In the genomic region with DNA sequence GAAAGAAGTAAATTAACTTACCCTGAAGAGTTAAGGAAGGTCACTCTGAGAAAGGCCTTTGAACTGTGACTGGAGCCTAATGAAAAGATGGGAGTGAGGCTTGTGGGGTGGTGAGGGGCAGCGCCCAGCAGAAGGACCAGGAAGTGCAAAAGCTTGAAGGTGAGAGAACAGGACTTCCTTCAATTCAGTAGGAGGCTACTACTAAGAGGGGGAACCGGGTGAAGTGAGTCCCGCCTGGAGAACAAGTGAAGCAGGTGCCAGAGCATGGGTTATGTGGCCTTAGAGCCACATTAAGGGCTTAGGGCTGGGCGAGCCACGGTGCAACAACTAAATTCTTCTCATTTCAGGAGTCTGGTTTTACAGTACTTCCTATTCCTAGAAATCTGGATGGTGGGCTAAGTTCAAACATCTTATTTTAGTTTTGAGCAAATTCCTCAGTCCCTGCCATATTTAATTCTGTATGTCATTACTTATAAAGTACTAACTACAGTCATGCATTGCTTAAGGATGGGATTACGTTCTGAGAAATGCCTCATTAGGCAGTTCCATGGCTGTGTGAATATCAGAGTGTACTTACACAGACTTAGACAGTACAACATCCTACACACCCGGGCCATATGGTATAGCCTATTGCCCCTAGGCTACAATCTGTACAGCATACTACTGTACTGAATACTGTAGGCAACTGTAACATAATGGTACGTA, we compare ENCODE assay signal across 14 cellular contexts. TPM values are rescaled to one million over a fixed set of nuclear protein-coding genes. Genes with fewer than 3 reads are reported as not detected.
DNase-seq lines count a peak whose midpoint lies in the region; ATAC-seq, FAIRE-seq and TF ChIP-seq lines count a peak whose summit lies in the region.
"Had no signal": no experiment of that assay in that cellular context is flagged by ENCODE, and none has a peak within 500 bp of the region (broad histone marks: within the 10 kb centered on the region; RNA-seq: fewer than 3 reads in every experiment).

No MANE protein-coding gene starts in this region.

- WGBS in esophagus squamous epithelium, 2 donors: 46 to 52% methylated on average over 8 of the region's 8 CpGs
- 92% methylated on average over 8 of the region's 8 CpGs for WGBS in HepG2 (ENCODE audit: low lambda C conversion rate)

- H3K9me3 ChIP-seq in PC-9 (ENCODE audit: insufficient read depth, low read depth) (no peaks in the 10 kb centered on the region), esophagus squamous epithelium (no peaks in the 10 kb centered on the region), HepG2 (ENCODE audit: low read length) (no peaks in the 10 kb centered on the region)
- H3K9me3 ChIP-seq: heart right ventricle, lower lobe of right lung had no signal

- DNase-seq in activated T-cell treated with anti-CD3 and anti-CD28 coated beads, Interleukin-2, amount 50 U/mL, for 72 hours: no peak
- DNase-seq in activated T-cell treated with anti-CD3 and anti-CD28 coated beads for 4 hours (no peak), PC-9 (no peak), esophagus squamous epithelium (lab: John Stamatoyannopoulos, UW) (no peak), GM13977 (ENCODE audit: low spot score) (no peak), HepG2 (ENCODE audit: low spot score) (no peak), GM03348 (ENCODE audit: low spot score) (no peak)
- DNase-seq: ACHN; activated naive CD4-positive, alpha-beta T cell treated with anti-CD3 and anti-CD28 coated beads, Interleukin-2, amount 50 U/mL, for 16 hours; dorsolateral prefrontal cortex; heart right ventricle; lower lobe of right lung; NCI-H526 had no signal

- H3K4me3 Mint-ChIP-seq in activated T-cell treated with anti-CD3 and anti-CD28 coated beads, Interleukin-2, amount 50 U/mL, for 72 hours: peak overlapping the region in 1 of 2 donors; percentile 32
- H3K4me3 Mint-ChIP-seq in stimulated activated memory B cell treated with anti-CD40 and anti-IgM and Interleukin-4, amounts not matched to agents 10 μg/mL and 1 μg/mL and 100 μg/mL, for 72 hours: no peak overlapping the region

- H3K9ac ChIP-seq in HepG2 (ENCODE audit: insufficient read depth, low read depth, low read length): no peak overlapping the region

- peaks cover 94% of the 10 kb centered on the region for H3K79me2 ChIP-seq in PC-9 (ENCODE audit: low read depth)
- peaks cover 90% of the 10 kb centered on the region for H3K79me2 ChIP-seq in HepG2 (ENCODE audit: insufficient read depth, low read length)

- peaks cover 54% of the 10 kb centered on the region for H3K4me1 Mint-ChIP-seq in activated T-cell treated with anti-CD3 and anti-CD28 coated beads, Interleukin-2, amount 50 U/mL, for 72 hours (ENCODE audit: low read depth)
- peaks cover 50% of the 10 kb centered on the region for H3K4me1 Mint-ChIP-seq in stimulated activated memory B cell treated with anti-CD40 and anti-IgM and Interleukin-4, amounts not matched to agents 10 μg/mL and 1 μg/mL and 100 μg/mL, for 72 hours

- H3F3A ChIP-seq in PC-9 (ENCODE audit: insufficient read depth, low read depth): peaks cover 19% of the 10 kb centered on the region; the same call in 1 of the 2 replicates

- peak in 1 of 2 donors; percentile 32 for ATAC-seq in activated T-cell treated with anti-CD3 and anti-CD28 coated beads, Interleukin-2, amount 50 U/mL, for 72 hours (replicated peaks in 1 of 2)
- ATAC-seq in stimulated activated memory B cell treated with anti-CD40 and anti-IgM and Interleukin-4, amounts not matched to agents 10 μg/mL and 1 μg/mL and 100 μg/mL, for 72 hours: no peak
- no peak for ATAC-seq in HepG2
- ATAC-seq: lower lobe of right lung had no signal

- no peaks in the 10 kb centered on the region for H3K36me3 Mint-ChIP-seq in activated T-cell treated with anti-CD3 and anti-CD28 coated beads, Interleukin-2, amount 50 U/mL, for 72 hours (ENCODE audit: insufficient read depth in 2 of 2)
- H3K36me3 Mint-ChIP-seq in stimulated activated memory B cell treated with anti-CD40 and anti-IgM and Interleukin-4, amounts not matched to agents 10 μg/mL and 1 μg/mL and 100 μg/mL, for 72 hours: no peaks in the 10 kb centered on the region

- peak overlapping the region; percentile 40 for H3K27ac Mint-ChIP-seq in activated T-cell treated with anti-CD3 and anti-CD28 coated beads, Interleukin-2, amount 50 U/mL, for 72 hours
- H3K27ac Mint-ChIP-seq in stimulated activated memory B cell treated with anti-CD40 and anti-IgM and Interleukin-4, amounts not matched to agents 10 μg/mL and 1 μg/mL and 100 μg/mL, for 72 hours: peak overlapping the region; percentile 6

- H4K20me1 ChIP-seq in PC-9 (ENCODE audit: insufficient read depth) (peaks cover 68% of the 10 kb centered on the region), HepG2 (ENCODE audit: insufficient read depth, low read length) (peaks cover 77% of the 10 kb centered on the region)

- TF ChIP-seq EP300 in HepG2 (IDR thresholded peaks at IDR 0.05; ENCODE audit: low read depth in 2 of 2, low read length in 2 of 2): no peak
- TF ChIP-seq EP300 in HepG2 (CRISPR knock-in tag; IDR thresholded peaks at IDR 0.05; ENCODE audit: borderline replicate concordance): no peak

- TF ChIP-seq RAD21 in HepG2 (CRISPR knock-in tag; IDR thresholded peaks at IDR 0.05): no peak

- no peaks in the 10 kb centered on the region for H3K27me3 Mint-ChIP-seq in activated T-cell treated with anti-CD3 and anti-CD28 coated beads, Interleukin-2, amount 50 U/mL, for 72 hours (ENCODE audit: low read depth)
- no peaks in the 10 kb centered on the region for H3K27me3 Mint-ChIP-seq in stimulated activated memory B cell treated with anti-CD40 and anti-IgM and Interleukin-4, amounts not matched to agents 10 μg/mL and 1 μg/mL and 100 μg/mL, for 72 hours

- H3K4me3 ChIP-seq in PC-9: no peak overlapping the region
- H3K4me3 ChIP-seq in esophagus squamous epithelium: no peak overlapping the region
- H3K4me3 ChIP-seq in HepG2 (replicated peaks in 1 of 3; ENCODE audit: insufficient read depth in 1 of 3, low read depth in 2 of 3, low read length in 3 of 3): no peak overlapping the region
- H3K4me3 ChIP-seq: heart right ventricle, lower lobe of right lung had no signal

- no peaks in the 10 kb centered on the region for H3K9me3 Mint-ChIP-seq in activated T-cell treated with anti-CD3 and anti-CD28 coated beads, Interleukin-2, amount 50 U/mL, for 72 hours
- no peaks in the 10 kb centered on the region for H3K9me3 Mint-ChIP-seq in stimulated activated memory B cell treated with anti-CD40 and anti-IgM and Interleukin-4, amounts not matched to agents 10 μg/mL and 1 μg/mL and 100 μg/mL, for 72 hours

- H3K27me3 ChIP-seq in PC-9 (ENCODE audit: insufficient read depth, low read depth): no peaks in the 10 kb centered on the region
- H3K27me3 ChIP-seq in esophagus squamous epithelium: no peaks in the 10 kb centered on the region
- H3K27me3 ChIP-seq in HepG2 (ENCODE audit: control insufficient read depth in 1 of 2, insufficient read depth in 2 of 2, low read length in 2 of 2): no peaks in the 10 kb centered on the region
- H3K27me3 ChIP-seq: dorsolateral prefrontal cortex, heart right ventricle had no signal

- no peak for FAIRE-seq in HepG2 (lab: Jason Lieb, UNC)

- H3K36me3 ChIP-seq in PC-9 (ENCODE audit: low read depth) (no peaks in the 10 kb centered on the region), esophagus squamous epithelium (no peaks in the 10 kb centered on the region), HepG2 (replicated peaks in 1 of 2; ENCODE audit: control insufficient read depth in 1 of 2, insufficient read depth in 2 of 2, low read length in 2 of 2) (0 out of 5 replicates have a peak, but pooled peaks cover 0 to 2% of the 10 kb centered on the region in 2 experiments)
- H3K36me3 ChIP-seq: heart right ventricle, lower lobe of right lung had no signal

- TF ChIP-seq CTCF in PC-9 (conservative IDR thresholded peaks at IDR 0.05) (no peak), esophagus squamous epithelium (IDR thresholded peaks at IDR 0.05) (no peak), GM13977 (IDR thresholded peaks at IDR 0.05; ENCODE audit: extremely low read depth, insufficient read depth, missing control alignments) (no peak), HepG2 (CRISPR knock-in tag; IDR thresholded peaks at IDR 0.05) (no peak)

- H3K4me1 ChIP-seq in PC-9 (replicated peaks; ENCODE audit: insufficient read depth): peaks cover 51% of the 10 kb centered on the region
- peaks cover 50 to 98% (median 76%) of the 10 kb centered on the region in 3 donors for H3K4me1 ChIP-seq in esophagus squamous epithelium
- H3K4me1 ChIP-seq in HepG2 (ENCODE audit: insufficient read depth, low read length): peaks cover 75% of the 10 kb centered on the region

- H3K4me2 ChIP-seq in PC-9 (0 out of 2 replicates have a peak overlapping the region, but pooled peaks have one; percentile 15), HepG2 (ENCODE audit: low read depth, low read length) (no peak overlapping the region)

- BruUV-seq in PC-9 (replicated peaks; lab: Mats Ljungman, UMichigan) (no TSS peak), HepG2 (replicated peaks; lab: Mats Ljungman, UMichigan) (no TSS peak)

- H3K27ac ChIP-seq in PC-9: no peak overlapping the region
- H3K27ac ChIP-seq in esophagus squamous epithelium: peak overlapping the region; percentile 15 to 96 (median 56)
- H3K27ac ChIP-seq in HepG2 (ENCODE audit: extremely low read length, insufficient read depth, low read length): no peak overlapping the region
- H3K27ac ChIP-seq: lower lobe of right lung had no signal

- H3K9me2 ChIP-seq in PC-9 (ENCODE audit: insufficient read depth): no peaks in the 10 kb centered on the region

- CTCF ChIA-PET in PC-9 (lab: Charles Lee) (interaction anchor here (0.5 kb wide), 1 partner anchor 211 kb away, joined by 9 read pairs; no protein-coding TSS in a partner anchor), HepG2 (lab: Yijun Ruan, JAX; ENCODE audit: low intra/inter-chr PET ratio, low total read pairs) (no interaction called here)

- in situ Hi-C loops in GM13977 (cut with MboI; ENCODE audit: low pct_unique_long_range_greater_than_20kb, low sequenced_read_pairs, unreplicated experiment) (no loop called here), HepG2 (cut with HindIII; ENCODE audit: extremely low pct_ligation_motif_present, low pct_unique_long_range_greater_than_20kb) (no loop called here)

- no peak for TF ChIP-seq POLR2A in esophagus squamous epithelium (IDR thresholded peaks at IDR 0.05)
- TF ChIP-seq POLR2A in HepG2 (IDR thresholded peaks at IDR 0.05; ENCODE audit: insufficient read depth in 1 of 2, low read depth in 2 of 2, low read length in 2 of 2): no peak

- POLR2A ChIA-PET in PC-9 (lab: Charles Lee; ENCODE audit: unreplicated experiment): interaction anchor here (0.6 kb wide), 1 partner anchor 98 kb away, joined by 3 read pairs; no protein-coding TSS in a partner anchor
- POLR2A ChIA-PET in HepG2 (lab: Yijun Ruan, JAX): interaction anchor here (1.0 kb wide), 1 partner anchor 100 kb away, joined by 3 read pairs; no protein-coding TSS in a partner anchor

- H2AFZ ChIP-seq in PC-9 (no peak overlapping the region), HepG2 (ENCODE audit: low read length) (no peak overlapping the region)

- intact Hi-C loops in PC-9 (cut with micrococcal nuclease; ENCODE audit: unreplicated experiment) (loop anchor here (10.0 kb wide), 1 partner anchor 229 kb away; no protein-coding TSS in a partner anchor), esophagus squamous epithelium (cut with DNase I) (loop anchor here (5.0 kb wide), 1 partner anchor 102 kb away; no protein-coding TSS in a partner anchor), HepG2 (cut with micrococcal nuclease; ENCODE audit: unreplicated experiment) (no loop called here)

RNA-seq across cellular contexts. Expression of a gene that starts 5.1 kb away (rescaled TPM):
- 10 to 100 TPM; 37.6 to 42.4 TPM for total RNA-seq in activated T-cell treated with anti-CD3 and anti-CD28 coated beads, Interleukin-2, amount 50 U/mL, for 72 hours
- total RNA-seq in PC-9 (2021) (35.9 and 49.6 TPM in 2 replicates), esophagus squamous epithelium (10 to 100 TPM; 26.9 to 33.6 (median 32.0) TPM), HepG2 (2016; rRNA removed; fragmentation: Illumina TruSeq; extraction: Trizol) (87.4 and 103 TPM in 2 replicates)
- 20.4 and 23.7 TPM in 2 replicates for total RNA-seq in HepG2 (2016; cell fraction: cytosol; rRNA removed; fragmentation: Illumina TruSeq; extraction: Trizol; ENCODE audit: low read depth)
- total RNA-seq in HepG2 (2016; cell fraction: insoluble cytoplasmic fraction; rRNA removed; fragmentation: Illumina TruSeq; extraction: Trizol): 90.5 and 106 TPM in 2 replicates
- total RNA-seq in HepG2 (2016; cell fraction: membrane; rRNA removed; fragmentation: Illumina TruSeq; extraction: Trizol): 20.9 and 22.6 TPM in 2 replicates
- total RNA-seq in HepG2 (2016; cell fraction: nucleus; rRNA removed; fragmentation: Illumina TruSeq; extraction: Trizol): 54.6 and 63.8 TPM in 2 replicates
- polyA plus RNA-seq in HepG2 (2011; rRNA removed): 62.3 and 73.1 TPM in 2 replicates
- 55.6 and 61.8 TPM in 2 replicates for polyA plus RNA-seq in HepG2 (2011; cell fraction: cytosol; rRNA removed)
- polyA plus RNA-seq in HepG2 (2011; cell fraction: nucleus; rRNA removed): 43.8 and 64.6 TPM in 2 replicates
- 38.8 and 48.5 TPM in 2 replicates for polyA plus RNA-seq in HepG2 (2012)
- polyA plus RNA-seq in HepG2 (2016; cell fraction: cytosol; fragmentation: Illumina TruSeq; extraction: Trizol; ENCODE audit: low read depth): 8.6 and 8.9 TPM in 2 replicates
- polyA plus RNA-seq in HepG2 (2016; cell fraction: insoluble cytoplasmic fraction; fragmentation: Illumina TruSeq; extraction: Trizol; ENCODE audit: low read depth): 99.6 and 104 TPM in 2 replicates
- 10.4 and 12.5 TPM in 2 replicates for polyA plus RNA-seq in HepG2 (2016; cell fraction: membrane; fragmentation: Illumina TruSeq; extraction: Trizol; ENCODE audit: low read depth)
- polyA plus RNA-seq in HepG2 (2016; cell fraction: nucleus; fragmentation: Illumina TruSeq; extraction: Trizol; ENCODE audit: insufficient read depth, low read depth): 91.7 and 107 TPM in 2 replicates
- 62.6 and 62.7 TPM in 2 replicates for polyA minus RNA-seq in HepG2 (2011; rRNA and poly(A)+ RNA removed; ENCODE audit: low replicate concordance)
- 32.8 and 51.6 TPM in 2 replicates for polyA minus RNA-seq in HepG2 (2011; cell fraction: cytosol; rRNA and poly(A)+ RNA removed)
- 30.4 and 37.3 TPM in 2 replicates for polyA minus RNA-seq in HepG2 (2011; cell fraction: nucleus; rRNA and poly(A)+ RNA removed)

Comparison
In these comparisons a context has a peak if more than half of its experiments do, and no peak if none do; other contexts are left out.
1. H3K27ac ChIP-seq: peak in esophagus squamous epithelium (4 of 4); none in PC-9 (single experiment) and HepG2 (single experiment).